In the genomic region with DNA sequence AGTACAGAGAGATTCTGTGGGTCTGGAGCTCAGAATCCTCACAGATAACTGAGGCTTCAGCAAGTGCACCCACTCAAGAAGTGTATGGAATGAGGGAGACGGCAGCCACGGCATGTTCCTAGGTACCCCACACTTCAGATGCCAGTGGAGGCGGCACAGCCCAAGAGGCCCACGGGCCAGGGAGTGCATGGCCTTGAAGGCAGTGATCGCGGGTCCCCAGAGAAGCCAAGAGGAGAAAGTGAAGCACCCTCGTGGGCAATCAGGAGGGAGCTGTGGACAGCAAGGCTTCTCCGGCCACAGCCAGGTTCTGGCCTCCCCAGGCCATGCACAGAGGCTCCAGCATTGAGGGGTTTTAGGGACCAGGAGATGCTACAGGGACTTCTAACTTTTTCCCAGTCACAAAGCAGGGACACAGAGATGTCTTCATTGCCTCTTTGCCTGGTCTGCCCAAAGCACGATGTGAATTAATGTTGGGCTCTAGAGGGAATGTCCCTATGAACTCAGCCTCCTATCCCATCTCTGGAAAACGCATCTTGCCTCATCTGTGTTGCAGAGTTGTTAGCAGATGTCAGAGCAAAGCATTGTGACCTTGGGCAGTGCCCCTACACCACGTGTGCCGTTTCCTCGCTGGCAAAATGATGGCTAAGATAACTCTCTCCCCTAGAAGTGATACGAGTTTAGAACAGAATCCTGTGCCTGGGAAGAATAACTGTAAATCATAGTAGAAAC, we compare ENCODE assay signal across 1 cellular context.
TF ChIP-seq lines count a peak whose summit lies in the region.

No MANE protein-coding gene starts in this region.

TF ChIP-seq in SK-N-SH treated with all-trans-retinoic acid at 6 μM for 48 hours, 23 proteins besides CTCF, POLR2A, EP300 and RAD21 (continued from another document):
- TF ChIP-seq, protein P1, sequence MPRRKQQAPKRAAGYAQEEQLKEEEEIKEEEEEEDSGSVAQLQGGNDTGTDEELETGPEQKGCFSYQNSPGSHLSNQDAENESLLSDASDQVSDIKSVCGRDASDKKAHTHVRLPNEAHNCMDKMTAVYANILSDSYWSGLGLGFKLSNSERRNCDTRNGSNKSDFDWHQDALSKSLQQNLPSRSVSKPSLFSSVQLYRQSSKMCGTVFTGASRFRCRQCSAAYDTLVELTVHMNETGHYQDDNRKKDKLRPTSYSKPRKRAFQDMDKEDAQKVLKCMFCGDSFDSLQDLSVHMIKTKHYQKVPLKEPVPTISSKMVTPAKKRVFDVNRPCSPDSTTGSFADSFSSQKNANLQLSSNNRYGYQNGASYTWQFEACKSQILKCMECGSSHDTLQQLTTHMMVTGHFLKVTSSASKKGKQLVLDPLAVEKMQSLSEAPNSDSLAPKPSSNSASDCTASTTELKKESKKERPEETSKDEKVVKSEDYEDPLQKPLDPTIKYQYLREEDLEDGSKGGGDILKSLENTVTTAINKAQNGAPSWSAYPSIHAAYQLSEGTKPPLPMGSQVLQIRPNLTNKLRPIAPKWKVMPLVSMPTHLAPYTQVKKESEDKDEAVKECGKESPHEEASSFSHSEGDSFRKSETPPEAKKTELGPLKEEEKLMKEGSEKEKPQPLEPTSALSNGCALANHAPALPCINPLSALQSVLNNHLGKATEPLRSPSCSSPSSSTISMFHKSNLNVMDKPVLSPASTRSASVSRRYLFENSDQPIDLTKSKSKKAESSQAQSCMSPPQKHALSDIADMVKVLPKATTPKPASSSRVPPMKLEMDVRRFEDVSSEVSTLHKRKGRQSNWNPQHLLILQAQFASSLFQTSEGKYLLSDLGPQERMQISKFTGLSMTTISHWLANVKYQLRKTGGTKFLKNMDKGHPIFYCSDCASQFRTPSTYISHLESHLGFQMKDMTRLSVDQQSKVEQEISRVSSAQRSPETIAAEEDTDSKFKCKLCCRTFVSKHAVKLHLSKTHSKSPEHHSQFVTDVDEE (CRISPR knock-in tag; IDR thresholded peaks at IDR 0.05), result no peak
